In the genomic region with DNA sequence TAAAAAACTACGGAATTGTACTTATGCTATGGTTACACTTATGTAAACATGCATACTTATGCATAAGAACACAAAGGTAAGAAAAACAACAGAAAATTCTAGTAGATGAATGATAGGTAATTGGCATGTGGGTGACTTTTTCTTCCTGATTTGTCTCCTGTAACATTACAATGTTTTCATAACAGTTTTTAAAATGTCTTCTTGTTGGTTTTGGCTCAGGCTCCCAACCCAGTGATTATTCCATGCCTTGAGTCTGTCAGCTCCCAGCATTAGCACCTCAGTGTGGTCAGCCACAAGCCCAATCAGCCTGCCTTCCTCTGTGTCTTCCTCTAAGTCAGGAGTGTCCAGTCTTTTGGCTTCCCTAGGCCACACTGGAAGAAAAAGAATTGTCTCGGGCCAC, we compare ENCODE assay signal across 30 cellular contexts. TPM values are rescaled to one million over a fixed set of nuclear protein-coding genes. Genes with fewer than 3 reads are reported as not detected.
A peak's percentile ranks its signal among the peaks of the same experiment; 100 is the strongest.
DNase-seq lines count a peak whose midpoint lies in the region; TF ChIP-seq lines count a peak whose summit lies in the region.
"Had no signal": no experiment of that assay in that cellular context is flagged by ENCODE, and none has a peak within 500 bp of the region (broad histone marks: within the 10 kb centered on the region; RNA-seq: fewer than 3 reads in every experiment).

No MANE protein-coding gene starts in this region.

- H3K4me3 ChIP-seq in HEK293 (ENCODE audit: low read depth, low read length): no peak overlapping the region
- H3K4me3 ChIP-seq: BLaER1, esophagus muscularis mucosa, PC-9, spleen had no signal

- DNase-seq in AG08396 (ENCODE audit: low spot score) (peak; percentile 25), kidney glomerular epithelial cell (lab: John Stamatoyannopoulos, UW) (peak; percentile 80), ureter (ENCODE audit: low spot score) (no peak), NCI-H82 (lab: John Stamatoyannopoulos, UW) (no peak), DMS153 treated with DMSO at 0.1 percent for 48 hours (lab: John Stamatoyannopoulos, UW; ENCODE audit: unreplicated experiment) (no peak)
- DNase-seq in stimulated activated CD8-positive, alpha-beta memory T cell treated with anti-CD3 and anti-CD28 coated beads, Interleukin-4, amount 100 ng/mL, for 48 hours: no peak
- DNase-seq: activated CD4-positive, alpha-beta T cell treated with anti-CD3 and anti-CD28 coated beads for 1 hour; activated CD8-positive, alpha-beta T cell treated with anti-CD3 and anti-CD28 coated beads for 36 hours; central memory CD4-positive, alpha-beta T cell; dermis blood vessel endothelial cell; hypothalamus; left ventricle myocardium superior; midbrain; natural killer cell; NCI-H1417; NCI-H2081 treated with DMSO at 0.1 percent for 48 hours; NCI-H446 treated with DMSO at 0.1 percent for 48 hours; PC-9; spleen; T-helper 17 cell had no signal

- H3K27ac ChIP-seq in HEK293 (ENCODE audit: extremely low read depth, low read depth, low read length) (no peak overlapping the region), VCaP (peak overlapping the region; percentile 31; the same call in 1 of the 2 replicates)
- H3K27ac ChIP-seq: BLaER1, esophagus muscularis mucosa, PC-9, spleen had no signal

- CTCF ChIA-PET in HEK293 (lab: Yijun Ruan, JAX): interaction anchor here (0.5 to 2.0 kb wide), 8 partner anchors 8 to 377 kb away, joined by 3 to 5 read pairs (median 3); a partner anchor contains a TSS

- POLR2A ChIA-PET in HEK293 (lab: Yijun Ruan, JAX): interaction anchor here (0.6 to 1.3 kb wide), 2 partner anchors 9 to 24 kb away, joined by 4 to 6 read pairs; no protein-coding TSS in a partner anchor

- no peak for TF ChIP-seq CTCF in HEK293 (tag by site-specific recombination; IDR thresholded peaks at IDR 0.05)
- peak; percentile 10; the same call in 1 of the 2 replicates for TF ChIP-seq CTCF in VCaP (conservative IDR thresholded peaks at IDR 0.05)

- no peaks in the 10 kb centered on the region for H3K9me3 ChIP-seq in HEK293 (ENCODE audit: control insufficient read depth, insufficient read depth, low read depth, low read length)
- H3K9me3 ChIP-seq: esophagus muscularis mucosa, spleen had no signal

- H3K4me1 ChIP-seq in HEK293 (ENCODE audit: control insufficient read depth, insufficient read depth, low read length): peaks cover 7% of the 10 kb centered on the region; the same call in 1 of the 2 replicates
- H3K4me1 ChIP-seq: BLaER1 had no signal

- no peaks in the 10 kb centered on the region for H3K36me3 ChIP-seq in HEK293 (ENCODE audit: control insufficient read depth in 2 of 2, insufficient read depth in 1 of 2, low read length in 2 of 2)
- H3K36me3 ChIP-seq: BLaER1, esophagus muscularis mucosa, spleen had no signal

TF ChIP-seq in HEK293, 187 proteins besides CTCF, POLR2A, EP300 and RAD21 (continues in another document):
- TF ChIP-seq ZIC2 (tag by site-specific recombination; IDR thresholded peaks at IDR 0.05): no peak
- no peak for TF ChIP-seq ZNF664 (tag by site-specific recombination; IDR thresholded peaks at IDR 0.05)
- TF ChIP-seq ZNF366 (tag by site-specific recombination; conservative IDR thresholded peaks at IDR 0.05): peak; percentile 54
- TF ChIP-seq BCL11A (tag by site-specific recombination; IDR thresholded peaks at IDR 0.05; ENCODE audit: low read depth): 0 out of 2 replicates have a peak, but pooled peaks have one; percentile 40
- TF ChIP-seq, protein P1, sequence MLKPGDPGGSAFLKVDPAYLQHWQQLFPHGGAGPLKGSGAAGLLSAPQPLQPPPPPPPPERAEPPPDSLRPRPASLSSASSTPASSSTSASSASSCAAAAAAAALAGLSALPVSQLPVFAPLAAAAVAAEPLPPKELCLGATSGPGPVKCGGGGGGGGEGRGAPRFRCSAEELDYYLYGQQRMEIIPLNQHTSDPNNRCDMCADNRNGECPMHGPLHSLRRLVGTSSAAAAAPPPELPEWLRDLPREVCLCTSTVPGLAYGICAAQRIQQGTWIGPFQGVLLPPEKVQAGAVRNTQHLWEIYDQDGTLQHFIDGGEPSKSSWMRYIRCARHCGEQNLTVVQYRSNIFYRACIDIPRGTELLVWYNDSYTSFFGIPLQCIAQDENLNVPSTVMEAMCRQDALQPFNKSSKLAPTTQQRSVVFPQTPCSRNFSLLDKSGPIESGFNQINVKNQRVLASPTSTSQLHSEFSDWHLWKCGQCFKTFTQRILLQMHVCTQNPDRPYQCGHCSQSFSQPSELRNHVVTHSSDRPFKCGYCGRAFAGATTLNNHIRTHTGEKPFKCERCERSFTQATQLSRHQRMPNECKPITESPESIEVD (tag by site-specific recombination; IDR thresholded peaks at IDR 0.05): peak; percentile 94
- no peak for TF ChIP-seq ZFP41 (tag by site-specific recombination; IDR thresholded peaks at IDR 0.05; ENCODE audit: borderline replicate concordance)
- no peak for TF ChIP-seq WT1 (tag by site-specific recombination; IDR thresholded peaks at IDR 0.05)
- no peak for TF ChIP-seq ZNF670 (tag by site-specific recombination; IDR thresholded peaks at IDR 0.05; ENCODE audit: low read depth)
- no peak for TF ChIP-seq ZNF16 (tag by site-specific recombination; IDR thresholded peaks at IDR 0.05; ENCODE audit: low read depth)
- TF ChIP-seq, protein P2, sequence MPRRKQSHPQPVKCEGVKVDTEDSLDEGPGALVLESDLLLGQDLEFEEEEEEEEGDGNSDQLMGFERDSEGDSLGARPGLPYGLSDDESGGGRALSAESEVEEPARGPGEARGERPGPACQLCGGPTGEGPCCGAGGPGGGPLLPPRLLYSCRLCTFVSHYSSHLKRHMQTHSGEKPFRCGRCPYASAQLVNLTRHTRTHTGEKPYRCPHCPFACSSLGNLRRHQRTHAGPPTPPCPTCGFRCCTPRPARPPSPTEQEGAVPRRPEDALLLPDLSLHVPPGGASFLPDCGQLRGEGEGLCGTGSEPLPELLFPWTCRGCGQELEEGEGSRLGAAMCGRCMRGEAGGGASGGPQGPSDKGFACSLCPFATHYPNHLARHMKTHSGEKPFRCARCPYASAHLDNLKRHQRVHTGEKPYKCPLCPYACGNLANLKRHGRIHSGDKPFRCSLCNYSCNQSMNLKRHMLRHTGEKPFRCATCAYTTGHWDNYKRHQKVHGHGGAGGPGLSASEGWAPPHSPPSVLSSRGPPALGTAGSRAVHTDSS (tag by site-specific recombination; IDR thresholded peaks at IDR 0.05): peak; percentile 80
- no peak for TF ChIP-seq MZF1 (tag by site-specific recombination; IDR thresholded peaks at IDR 0.05; ENCODE audit: borderline replicate concordance)
- TF ChIP-seq ZNF302 (tag by site-specific recombination; IDR thresholded peaks at IDR 0.05; ENCODE audit: low read depth): no peak
- no peak for TF ChIP-seq ZNF19 (tag by site-specific recombination; IDR thresholded peaks at IDR 0.05; ENCODE audit: low read depth)
- no peak for TF ChIP-seq GLIS1 (tag by site-specific recombination; IDR thresholded peaks at IDR 0.05)
- no peak for TF ChIP-seq GLI4 (tag by site-specific recombination; IDR thresholded peaks at IDR 0.05)
- TF ChIP-seq, protein P3, sequence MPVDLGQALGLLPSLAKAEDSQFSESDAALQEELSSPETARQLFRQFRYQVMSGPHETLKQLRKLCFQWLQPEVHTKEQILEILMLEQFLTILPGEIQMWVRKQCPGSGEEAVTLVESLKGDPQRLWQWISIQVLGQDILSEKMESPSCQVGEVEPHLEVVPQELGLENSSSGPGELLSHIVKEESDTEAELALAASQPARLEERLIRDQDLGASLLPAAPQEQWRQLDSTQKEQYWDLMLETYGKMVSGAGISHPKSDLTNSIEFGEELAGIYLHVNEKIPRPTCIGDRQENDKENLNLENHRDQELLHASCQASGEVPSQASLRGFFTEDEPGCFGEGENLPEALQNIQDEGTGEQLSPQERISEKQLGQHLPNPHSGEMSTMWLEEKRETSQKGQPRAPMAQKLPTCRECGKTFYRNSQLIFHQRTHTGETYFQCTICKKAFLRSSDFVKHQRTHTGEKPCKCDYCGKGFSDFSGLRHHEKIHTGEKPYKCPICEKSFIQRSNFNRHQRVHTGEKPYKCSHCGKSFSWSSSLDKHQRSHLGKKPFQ (tag by site-specific recombination; IDR thresholded peaks at IDR 0.05): no peak
- TF ChIP-seq, protein P4, sequence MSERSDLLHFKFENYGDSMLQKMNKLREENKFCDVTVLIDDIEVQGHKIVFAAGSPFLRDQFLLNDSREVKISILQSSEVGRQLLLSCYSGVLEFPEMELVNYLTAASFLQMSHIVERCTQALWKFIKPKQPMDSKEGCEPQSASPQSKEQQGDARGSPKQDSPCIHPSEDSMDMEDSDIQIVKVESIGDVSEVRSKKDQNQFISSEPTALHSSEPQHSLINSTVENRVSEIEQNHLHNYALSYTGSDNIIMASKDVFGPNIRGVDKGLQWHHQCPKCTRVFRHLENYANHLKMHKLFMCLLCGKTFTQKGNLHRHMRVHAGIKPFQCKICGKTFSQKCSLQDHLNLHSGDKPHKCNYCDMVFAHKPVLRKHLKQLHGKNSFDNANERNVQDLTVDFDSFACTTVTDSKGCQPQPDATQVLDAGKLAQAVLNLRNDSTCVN (tag by site-specific recombination; optimal IDR thresholded peaks at IDR 0.05): no peak
- TF ChIP-seq ZNF792 (tag by site-specific recombination; IDR thresholded peaks at IDR 0.05): no peak
- peak; percentile 68 for TF ChIP-seq OSR2 (tag by site-specific recombination; IDR thresholded peaks at IDR 0.05)
- TF ChIP-seq, protein P5, sequence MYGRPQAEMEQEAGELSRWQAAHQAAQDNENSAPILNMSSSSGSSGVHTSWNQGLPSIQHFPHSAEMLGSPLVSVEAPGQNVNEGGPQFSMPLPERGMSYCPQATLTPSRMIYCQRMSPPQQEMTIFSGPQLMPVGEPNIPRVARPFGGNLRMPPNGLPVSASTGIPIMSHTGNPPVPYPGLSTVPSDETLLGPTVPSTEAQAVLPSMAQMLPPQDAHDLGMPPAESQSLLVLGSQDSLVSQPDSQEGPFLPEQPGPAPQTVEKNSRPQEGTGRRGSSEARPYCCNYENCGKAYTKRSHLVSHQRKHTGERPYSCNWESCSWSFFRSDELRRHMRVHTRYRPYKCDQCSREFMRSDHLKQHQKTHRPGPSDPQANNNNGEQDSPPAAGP (tag by site-specific recombination; IDR thresholded peaks at IDR 0.05): no peak
- no peak for TF ChIP-seq ZNF112 (tag by site-specific recombination; IDR thresholded peaks at IDR 0.05)
- TF ChIP-seq, protein P6, sequence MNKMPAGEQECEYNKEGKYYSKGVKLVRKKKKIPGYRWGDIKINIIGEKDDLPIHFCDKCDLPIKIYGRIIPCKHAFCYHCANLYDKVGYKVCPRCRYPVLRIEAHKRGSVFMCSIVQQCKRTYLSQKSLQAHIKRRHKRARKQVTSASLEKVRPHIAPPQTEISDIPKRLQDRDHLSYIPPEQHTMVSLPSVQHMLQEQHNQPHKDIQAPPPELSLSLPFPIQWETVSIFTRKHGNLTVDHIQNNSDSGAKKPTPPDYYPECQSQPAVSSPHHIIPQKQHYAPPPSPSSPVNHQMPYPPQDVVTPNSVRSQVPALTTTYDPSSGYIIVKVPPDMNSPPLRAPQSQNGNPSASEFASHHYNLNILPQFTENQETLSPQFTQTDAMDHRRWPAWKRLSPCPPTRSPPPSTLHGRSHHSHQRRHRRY (tag by site-specific recombination; IDR thresholded peaks at IDR 0.05): no peak
- no peak for TF ChIP-seq ZNF830 (tag by site-specific recombination; IDR thresholded peaks at IDR 0.05; ENCODE audit: low read depth)

RNA-seq across cellular contexts. Expression of a gene that starts 7.9 kb away (rescaled TPM):
- total RNA-seq in ureter: 0.42 TPM
- total RNA-seq: A673; activated T-helper 2 cell treated with anti-CD3 and anti-CD28 coated beads, Interferon-gamma antibody, Interleukin-2, Interleukin-4, amounts not matched to agents 10 μg/mL and 5 μg/mL and 100 μg/mL, durations not matched to agents 14 hours and 24 hours and 36 hours; esophagus muscularis mucosa; frontal cortex; H1; left ventricle myocardium superior; natural killer cell; omental fat pad; Right ventricle myocardium inferior; spleen had no signal

Comparison
In these comparisons a context has a peak if more than half of its experiments do, and no peak if none do; other contexts are left out.
1. DNase-seq: peak in AG08396 (single experiment) and kidney glomerular epithelial cell (single experiment); none in ureter (single experiment), NCI-H82 (single experiment), DMS153 treated with DMSO at 0.1 percent for 48 hours (single experiment) and stimulated activated CD8-positive, alpha-beta memory T cell treated with anti-CD3 and anti-CD28 coated beads, Interleukin-4, amount 100 ng/mL, for 48 hours (single experiment).